In the genomic region with DNA sequence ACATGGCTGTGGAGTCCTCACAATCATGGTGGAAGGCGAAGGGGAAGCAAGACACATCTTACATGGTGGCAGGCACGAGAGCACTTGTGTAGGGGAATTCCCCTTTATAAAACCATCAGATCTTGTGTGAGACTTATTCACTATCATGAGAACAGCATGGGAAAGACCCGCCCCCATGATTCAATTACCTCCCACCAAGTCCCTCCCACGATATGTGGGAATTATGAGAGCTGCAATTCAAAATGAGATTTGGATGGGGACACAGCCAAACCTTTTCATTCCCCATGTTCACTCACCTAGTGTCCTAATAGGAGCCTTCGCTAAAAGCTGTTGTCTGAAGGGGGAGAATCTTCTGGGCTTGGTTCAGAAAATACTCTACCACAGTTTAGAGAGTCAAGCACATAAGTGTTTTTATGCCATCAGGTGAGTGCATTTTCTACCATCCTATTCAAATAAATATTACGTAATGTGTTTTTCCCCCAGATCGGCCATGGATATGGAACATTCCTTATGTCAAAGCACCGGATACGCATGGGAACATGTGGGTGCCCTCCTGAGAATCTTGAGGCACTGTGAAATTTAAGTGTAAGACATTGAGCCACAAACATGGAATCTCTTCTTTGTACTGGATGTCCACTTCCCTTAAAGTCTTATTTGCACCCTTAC, we compare ENCODE assay signal across 24 cellular contexts. TPM values are rescaled to one million over a fixed set of nuclear protein-coding genes. Genes with fewer than 3 reads are reported as not detected.
"Had no signal": no experiment of that assay in that cellular context is flagged by ENCODE, and none has a peak within 500 bp of the region (broad histone marks: within the 10 kb centered on the region; RNA-seq: fewer than 3 reads in every experiment).

No MANE protein-coding gene starts in this region.

- H3K4me3 ChIP-seq: SJSA1 had no signal

- H3K27me3 ChIP-seq: SJSA1 had no signal

- H3K9me3 ChIP-seq: SJSA1 had no signal

- ATAC-seq: activated CD4-positive, CD25-positive, alpha-beta regulatory T cell treated with anti-CD3 and anti-CD28 coated beads, Interleukin-2, amount 50 U/mL, for 24 hours; PC-3 had no signal

- H3K27ac Mint-ChIP-seq: activated naive CD4-positive, alpha-beta T cell treated with anti-CD3 and anti-CD28 coated beads for 36 hours; activated naive CD8-positive, alpha-beta T cell treated with anti-CD3 and anti-CD28 coated beads, Interleukin-2, amount 10 ng/mL, durations not matched to agents 7 days and 5 days; T-helper 1 cell treated with Interleukin-12 subunit alpha and Interleukin-12 subunit beta and Interleukin-4 antibody, amounts not matched to agents 30 μg/mL and 1 μg/mL, for 36 hours had no signal

- H3K9me3 Mint-ChIP-seq: activated naive CD4-positive, alpha-beta T cell treated with anti-CD3 and anti-CD28 coated beads for 36 hours; activated naive CD8-positive, alpha-beta T cell treated with anti-CD3 and anti-CD28 coated beads, Interleukin-2, amount 10 ng/mL, durations not matched to agents 7 days and 5 days; T-helper 1 cell treated with Interleukin-12 subunit alpha and Interleukin-12 subunit beta and Interleukin-4 antibody, amounts not matched to agents 30 μg/mL and 1 μg/mL, for 36 hours had no signal

- DNase-seq: activated CD4-positive, alpha-beta T cell treated with anti-CD3 and anti-CD28 coated beads for 48 hours; activated CD4-positive, alpha-beta T cell treated with anti-CD3 and anti-CD28 coated beads, Interleukin-2, amount 50 U/mL, for 48 hours; activated effector memory CD4-positive, alpha-beta T cell treated with anti-CD3 and anti-CD28 coated beads, Interleukin-2, amount 50 U/mL, for 16 hours; activated naive CD4-positive, alpha-beta T cell treated with anti-CD3 and anti-CD28 coated beads for 36 hours; activated naive CD8-positive, alpha-beta T cell treated with anti-CD3 and anti-CD28 coated beads, Interleukin-2, amount 10 ng/mL, durations not matched to agents 7 days and 5 days; activated T-cell treated with anti-CD3 and anti-CD28 coated beads for 4 hours; aorta; central memory CD4-positive, alpha-beta T cell; Kasumi-1; KBM-7; NCI-H1048; NCI-H146; NCI-H187 treated with DMSO at 0.1 percent for 48 hours; NCI-H2081 treated with DMSO at 0.1 percent for 48 hours; NCI-H446; NCI-H524; PC-3; SHP77 had no signal

- H3K4me1 ChIP-seq: SJSA1 had no signal

- FAIRE-seq: bronchial epithelial cell, RCC 7860 had no signal

- H3K27ac ChIP-seq: SJSA1 had no signal

- H3K27me3 Mint-ChIP-seq: activated naive CD8-positive, alpha-beta T cell treated with anti-CD3 and anti-CD28 coated beads, Interleukin-2, amount 10 ng/mL, durations not matched to agents 7 days and 5 days had no signal

- H3K4me3 Mint-ChIP-seq: activated naive CD4-positive, alpha-beta T cell treated with anti-CD3 and anti-CD28 coated beads for 36 hours; activated naive CD8-positive, alpha-beta T cell treated with anti-CD3 and anti-CD28 coated beads, Interleukin-2, amount 10 ng/mL, durations not matched to agents 7 days and 5 days; T-helper 1 cell treated with Interleukin-12 subunit alpha and Interleukin-12 subunit beta and Interleukin-4 antibody, amounts not matched to agents 30 μg/mL and 1 μg/mL, for 36 hours had no signal

RNA-seq across cellular contexts. Expression of a gene that starts 19.1 kb away (rescaled TPM):
- total RNA-seq: activated CD8-positive, alpha-beta memory T cell treated with anti-CD3 and anti-CD28 coated beads for 36 hours; activated naive CD4-positive, alpha-beta T cell treated with anti-CD3 and anti-CD28 coated beads for 36 hours; bronchial epithelial cell had no signal
